In genomic region chr6:160086754-160087153, GRCh38 we compare ENCODE assay signal across 2 cellular contexts.
A peak's percentile ranks its signal among the peaks of the same experiment; 100 is the strongest.
TF ChIP-seq lines count a peak whose summit lies in the region.

No MANE protein-coding gene starts in this region.

TF ChIP-seq in HepG2, 621 proteins besides CTCF, POLR2A, EP300 and RAD21:
- TF ChIP-seq ZGPAT (CRISPR knock-in tag; IDR thresholded peaks at IDR 0.05) = no peak
- TF ChIP-seq FOXK2 (IDR thresholded peaks at IDR 0.05) = no peak
- TF ChIP-seq ZNF3 (CRISPR knock-in tag; IDR thresholded peaks at IDR 0.05) = no peak
- peak; percentile 66 for TF ChIP-seq AGO2 (optimal IDR thresholded peaks at IDR 0.05; ENCODE audit: low read depth, low read length)
- no peak for TF ChIP-seq ZBTB14 (CRISPR knock-in tag; IDR thresholded peaks at IDR 0.05)
- TF ChIP-seq SOX5 (CRISPR knock-in tag; IDR thresholded peaks at IDR 0.05; ENCODE audit: borderline replicate concordance) = no peak

TF ChIP-seq in GM12878, 131 proteins besides CTCF, POLR2A, EP300 and RAD21:
- TF ChIP-seq BMI1 (IDR thresholded peaks at IDR 0.05; ENCODE audit: borderline replicate concordance) (no peak), BCL3 (IDR thresholded peaks at IDR 0.05; ENCODE audit: borderline replicate concordance, insufficient read depth, low read depth, low read length, poor library complexity, severe bottlenecking) (no peak), ZNF622 (IDR thresholded peaks at IDR 0.05) (no peak), EZH2 (IDR thresholded peaks at IDR 0.05; ENCODE audit: borderline replicate concordance, control insufficient read depth, low read depth, low read length) (no peak), CEBPB (IDR thresholded peaks at IDR 0.05; ENCODE audit: borderline replicate concordance in 1 of 2, low read depth in 2 of 2, low read length in 2 of 2) (no peak), FOS (IDR thresholded peaks at IDR 0.05; ENCODE audit: borderline replicate concordance, extremely low read depth, insufficient read length) (no peak), CREB1 (IDR thresholded peaks at IDR 0.05; ENCODE audit: low read depth) (no peak), STAT3 (IDR thresholded peaks at IDR 0.05; ENCODE audit: low read depth, low read length) (no peak), ZBTB33 (IDR thresholded peaks at IDR 0.05) (no peak), PKNOX1 (IDR thresholded peaks at IDR 0.05) (no peak), SIN3A (IDR thresholded peaks at IDR 0.05; ENCODE audit: low read depth, low read length) (no peak), TCF7 (IDR thresholded peaks at IDR 0.05; ENCODE audit: borderline replicate concordance) (no peak), CBX3 (IDR thresholded peaks at IDR 0.05; ENCODE audit: borderline replicate concordance, low read depth) (no peak), ZZZ3 (IDR thresholded peaks at IDR 0.05; ENCODE audit: control insufficient read depth, insufficient read length, low read depth) (no peak), WRNIP1 (IDR thresholded peaks at IDR 0.05; ENCODE audit: borderline replicate concordance, low read depth, low read length) (no peak)
